Comparison of ENCODE assay signal across 22 cellular contexts in genomic region chr1:114749835-114750234, GRCh38. TPM values are rescaled to one million over a fixed set of nuclear protein-coding genes. Genes with fewer than 3 reads are reported as not detected.
"Had no signal": no experiment of that assay in that cellular context is flagged by ENCODE, and none has a peak within 500 bp of the region (broad histone marks: within the 10 kb centered on the region; RNA-seq: fewer than 3 reads in every experiment).

No MANE protein-coding gene starts in this region.

- H3K9me3 ChIP-seq: body of pancreas, lower lobe of right lung, spleen, stomach, testis had no signal

- H3K4me3 Mint-ChIP-seq: activated B cell treated with CpG ODN at 0.5 μM for 24 hours; activated CD4-positive, alpha-beta T cell treated with anti-CD3 and anti-CD28 coated beads, Interleukin-2, amount 10 ng/mL, durations not matched to agents 24 days and 14 days; activated naive CD4-positive, alpha-beta T cell treated with anti-CD3 and anti-CD28 coated beads for 36 hours; dendritic cell treated with granulocyte-macrophage colony-stimulating factor and Interleukin-4, amounts not matched to agents 40 ng/mL and 50 ng/mL, for 4 days; neural crest cell; T-helper 2 cell treated with Interferon-gamma antibody and Interleukin-4, amounts not matched to agents 5 μg/mL and 100 μg/mL, for 36 hours had no signal

- H3K27ac ChIP-seq: body of pancreas, foreskin keratinocyte, lower lobe of right lung, spleen, stomach, testis had no signal

- DNase-seq: activated B cell treated with CpG ODN at 0.5 μM for 24 hours; activated CD4-positive, alpha-beta T cell treated with anti-CD3 and anti-CD28 coated beads, Interleukin-2, amount 10 ng/mL, durations not matched to agents 24 days and 14 days; activated naive CD4-positive, alpha-beta T cell treated with anti-CD3 and anti-CD28 coated beads for 36 hours; amygdala; body of pancreas; cerebellar nuclear complex; effector memory CD4-positive, alpha-beta T cell; foreskin keratinocyte; kidney glomerular epithelial cell; lower lobe of right lung; spleen; stimulated activated CD4-positive, alpha-beta T cell treated with anti-CD3 and anti-CD28 coated beads, Interleukin-1b, Interleukin-23, amount 100 ng/mL, for 48 hours; stomach; testis had no signal

- H3K4me3 ChIP-seq: body of pancreas, lower lobe of right lung, spleen, stomach, testis had no signal

- H3K9me3 Mint-ChIP-seq: activated B cell treated with CpG ODN at 0.5 μM for 24 hours; activated CD4-positive, alpha-beta T cell treated with anti-CD3 and anti-CD28 coated beads, Interleukin-2, amount 10 ng/mL, durations not matched to agents 24 days and 14 days; activated naive CD4-positive, alpha-beta T cell treated with anti-CD3 and anti-CD28 coated beads for 36 hours; activated T-helper 2 cell treated with anti-CD3 and anti-CD28 coated beads, Interferon-gamma antibody, Interleukin-2, Interleukin-4, amounts not matched to agents 10 μg/mL and 5 μg/mL and 100 μg/mL, durations not matched to agents 14 hours and 24 hours and 36 hours; dendritic cell treated with granulocyte-macrophage colony-stimulating factor and Interleukin-4, amounts not matched to agents 40 ng/mL and 50 ng/mL, for 4 days; neural crest cell; T-helper 2 cell treated with Interferon-gamma antibody and Interleukin-4, amounts not matched to agents 5 μg/mL and 100 μg/mL, for 36 hours had no signal

- H3K27ac Mint-ChIP-seq: activated B cell treated with CpG ODN at 0.5 μM for 24 hours; activated CD4-positive, alpha-beta T cell treated with anti-CD3 and anti-CD28 coated beads, Interleukin-2, amount 10 ng/mL, durations not matched to agents 24 days and 14 days; activated naive CD4-positive, alpha-beta T cell treated with anti-CD3 and anti-CD28 coated beads for 36 hours; activated T-helper 2 cell treated with anti-CD3 and anti-CD28 coated beads, Interferon-gamma antibody, Interleukin-2, Interleukin-4, amounts not matched to agents 10 μg/mL and 5 μg/mL and 100 μg/mL, durations not matched to agents 14 hours and 24 hours and 36 hours; dendritic cell treated with granulocyte-macrophage colony-stimulating factor and Interleukin-4, amounts not matched to agents 40 ng/mL and 50 ng/mL, for 4 days; T-helper 2 cell treated with Interferon-gamma antibody and Interleukin-4, amounts not matched to agents 5 μg/mL and 100 μg/mL, for 36 hours had no signal

- ATAC-seq: body of pancreas, foreskin keratinocyte, sciatic nerve had no signal

- H3K27me3 ChIP-seq: body of pancreas, foreskin keratinocyte, spleen, stomach, testis had no signal

- H3K27me3 Mint-ChIP-seq: activated B cell treated with CpG ODN at 0.5 μM for 24 hours; activated CD4-positive, alpha-beta T cell treated with anti-CD3 and anti-CD28 coated beads, Interleukin-2, amount 10 ng/mL, durations not matched to agents 24 days and 14 days; dendritic cell treated with granulocyte-macrophage colony-stimulating factor and Interleukin-4, amounts not matched to agents 40 ng/mL and 50 ng/mL, for 4 days had no signal

RNA-seq across cellular contexts. Expression of gene AMPD1, which starts 54.5 kb away (rescaled TPM):
- total RNA-seq: activated B cell treated with CpG ODN at 0.5 μM for 24 hours; activated CD4-positive, alpha-beta T cell treated with anti-CD3 and anti-CD28 coated beads, Interleukin-2, amount 10 ng/mL, durations not matched to agents 24 days and 14 days; activated CD8-positive, alpha-beta memory T cell treated with anti-CD3 and anti-CD28 coated beads for 36 hours; activated naive CD4-positive, alpha-beta T cell treated with anti-CD3 and anti-CD28 coated beads for 36 hours; activated T-helper 2 cell treated with anti-CD3 and anti-CD28 coated beads, Interferon-gamma antibody, Interleukin-2, Interleukin-4, amounts not matched to agents 10 μg/mL and 5 μg/mL and 100 μg/mL, durations not matched to agents 14 hours and 24 hours and 36 hours; body of pancreas; foreskin keratinocyte; neural crest cell; osteoblast; pulmonary artery endothelial cell; sciatic nerve; stomach had no signal
- polyA plus RNA-seq: foreskin keratinocyte had no signal
